Comparison of ENCODE assay signal across 1 cellular context in the genomic region with DNA sequence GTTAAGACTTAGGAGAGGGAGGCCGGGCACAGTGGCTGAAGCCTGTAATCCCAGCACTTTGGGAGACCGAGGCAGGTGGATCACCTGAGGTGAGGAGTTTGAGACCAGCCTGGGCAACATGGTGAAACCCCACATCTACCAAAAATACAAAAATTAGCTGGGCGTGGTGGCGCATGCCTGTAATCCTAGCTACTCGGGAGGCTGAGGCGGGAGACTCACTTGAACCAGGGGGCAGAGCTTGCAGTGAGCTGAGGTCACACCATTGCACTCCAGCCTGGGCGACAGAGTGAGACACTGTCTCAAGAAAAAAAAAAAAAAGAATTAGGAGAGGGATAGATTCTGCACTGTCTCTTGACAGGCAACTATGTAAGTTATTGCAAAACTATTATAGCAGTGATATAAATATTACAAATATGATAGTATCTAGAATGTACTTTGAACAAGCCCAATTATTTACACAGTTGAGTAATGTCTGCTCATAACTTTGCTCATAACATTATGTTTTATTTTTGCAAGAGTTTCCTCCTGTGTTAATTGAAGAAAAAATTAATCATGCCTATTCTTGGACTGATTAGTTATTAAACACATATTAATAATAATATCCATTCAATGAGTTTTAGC. TPM values are rescaled to one million over a fixed set of nuclear protein-coding genes. Genes with fewer than 3 reads are reported as not detected.
"Had no signal": no experiment of that assay in that cellular context is flagged by ENCODE, and none has a peak within 500 bp of the region (broad histone marks: within the 10 kb centered on the region; RNA-seq: fewer than 3 reads in every experiment).

No MANE protein-coding gene starts in this region.

RNA-seq across cellular contexts. Expression of gene MPV17L, which starts 46.6 kb away (rescaled TPM):
- total RNA-seq: T-helper 17 cell had no signal
